ENCODE assay signal across 24 cellular contexts in genomic region chr1:27503033-27503432, GRCh38. TPM values are rescaled to one million over a fixed set of nuclear protein-coding genes. Genes with fewer than 3 reads are reported as not detected.
A peak's percentile ranks its signal among the peaks of the same experiment; 100 is the strongest.
DNase-seq lines count a peak whose midpoint lies in the region; ATAC-seq and TF ChIP-seq lines count a peak whose summit lies in the region.
"Had no signal": no experiment of that assay in that cellular context is flagged by ENCODE, and none has a peak within 500 bp of the region (broad histone marks: within the 10 kb centered on the region; RNA-seq: fewer than 3 reads in every experiment).

No MANE protein-coding gene starts in this region.

- POLR2A ChIA-PET in MCF 10A (lab: Yijun Ruan, JAX), result interaction anchor here (0.5 to 1.3 kb wide), 3 partner anchors 13 to 217 kb away, joined by 3 to 5 read pairs (median 3); partner anchors contain the start of gene WASF2

- H3K36me3 ChIP-seq in breast epithelium, result no peaks in the 10 kb centered on the region
- no peaks in the 10 kb centered on the region for H3K36me3 ChIP-seq in esophagus (ENCODE audit: control insufficient read depth in 2 of 2, insufficient read depth in 2 of 2, low read length in 1 of 2)
- H3K36me3 ChIP-seq in osteoblast (ENCODE audit: insufficient read depth, low read length), result no peaks in the 10 kb centered on the region
- H3K36me3 ChIP-seq: suprapubic skin had no signal

- no peak overlapping the region for H3K4me3 ChIP-seq in breast epithelium
- no peak overlapping the region for H3K4me3 ChIP-seq in esophagus (ENCODE audit: low read depth in 1 of 2, low read length in 2 of 2)
- no peak overlapping the region for H3K4me3 ChIP-seq in osteoblast (ENCODE audit: insufficient read depth, low read length)
- H3K4me3 ChIP-seq: SK-N-MC, suprapubic skin had no signal

- intact Hi-C loops in breast epithelium (cut with DNase I; ENCODE audit: low total_unique reads), result no loop called here
- intact Hi-C loops in MCF 10A (cut with micrococcal nuclease), result no loop called here

- DNase-seq in breast epithelium (ENCODE audit: low spot score in 2 of 2) (no peak), MCF 10A (ENCODE audit: unreplicated experiment) (no peak), osteoblast (ENCODE audit: insufficient read length, low spot score, missing footprints) (peak; percentile 9), type B pancreatic cell (ENCODE audit: extremely low spot score, unreplicated experiment) (no peak), NCI-H524 (lab: John Stamatoyannopoulos, UW) (no peak), NCI-H1694 treated with DMSO at 0.1 percent for 48 hours (lab: John Stamatoyannopoulos, UW) (no peak), omental fat pad (ENCODE audit: low spot score) (no peak)
- DNase-seq: activated CD4-positive, alpha-beta T cell treated with anti-CD3 and anti-CD28 coated beads for 48 hours; activated naive CD4-positive, alpha-beta T cell treated with anti-CD3 and anti-CD28 coated beads, Interleukin-2, amount 50 U/mL, for 16 hours; activated T-cell treated with anti-CD3 and anti-CD28 coated beads for 4 hours; effector memory CD8-positive, alpha-beta T cell; HFFc6; IMR-90; MV-4-11; naive thymus-derived CD4-positive, alpha-beta T cell; NCI-H2029 treated with DMSO at 0.1 percent for 48 hours; NCI-H510A treated with DMSO at 0.1 percent for 48 hours; PC-3; stimulated activated CD4-positive, alpha-beta T cell treated with anti-CD3 and anti-CD28 coated beads, Interleukin-2, amount 100 ng/mL, for 24 hours had no signal

- H3K9me3 Mint-ChIP-seq in MCF 10A (ENCODE audit: unreplicated experiment), result no peaks in the 10 kb centered on the region
- no peaks in the 10 kb centered on the region for H3K9me3 Mint-ChIP-seq in type B pancreatic cell
- H3K9me3 Mint-ChIP-seq: effector memory CD8-positive, alpha-beta T cell; HFFc6 had no signal

- H3K27ac ChIP-seq in breast epithelium (peak overlapping the region; percentile 92 to 100), esophagus (ENCODE audit: low read depth in 2 of 2, low read length in 1 of 2) (peak overlapping the region; percentile 20 to 60), osteoblast (ENCODE audit: low read depth, low read length) (no peak overlapping the region)
- H3K27ac ChIP-seq: C4-2B had no signal

- no peak for TF ChIP-seq POLR2A in breast epithelium (IDR thresholded peaks at IDR 0.05)

- 82 to 85% methylated on average over 2 of the region's 2 CpGs for WGBS in esophagus, 2 donors

- H3K27me3 Mint-ChIP-seq in MCF 10A (ENCODE audit: insufficient read depth, unreplicated experiment) (no peaks in the 10 kb centered on the region), type B pancreatic cell (no peaks in the 10 kb centered on the region)

- BruUV-seq in MCF 10A (replicated peaks; lab: Mats Ljungman, UMichigan), result no TSS peak

- H2AFZ ChIP-seq in osteoblast (ENCODE audit: low read length), result peak overlapping the region; percentile 41

- no peaks in the 10 kb centered on the region for H3K36me3 Mint-ChIP-seq in MCF 10A (ENCODE audit: insufficient read depth, unreplicated experiment)
- no peaks in the 10 kb centered on the region for H3K36me3 Mint-ChIP-seq in type B pancreatic cell
- H3K36me3 Mint-ChIP-seq: naive thymus-derived CD4-positive, alpha-beta T cell had no signal

- no peak overlapping the region for H3K4me2 ChIP-seq in osteoblast (ENCODE audit: insufficient read depth, low read length)

- H3K27ac Mint-ChIP-seq in MCF 10A (ENCODE audit: low read depth, unreplicated experiment) (no peak overlapping the region), type B pancreatic cell (peak overlapping the region; percentile 89)

- H3K4me1 Mint-ChIP-seq in MCF 10A (ENCODE audit: insufficient read depth, unreplicated experiment) (peaks cover 11% of the 10 kb centered on the region), type B pancreatic cell (ENCODE audit: unreplicated experiment) (peaks cover 23% of the 10 kb centered on the region)

- ATAC-seq in omental fat pad (ENCODE audit: low FRiP score), result no peak
- ATAC-seq: effector memory CD8-positive, alpha-beta T cell; left lobe of liver; naive thymus-derived CD4-positive, alpha-beta T cell; PC-3 had no signal

- no peaks in the 10 kb centered on the region for H3K27me3 ChIP-seq in breast epithelium
- H3K27me3 ChIP-seq in esophagus (ENCODE audit: control insufficient read depth in 1 of 2, insufficient read depth in 2 of 2, low read length in 2 of 2), result no peaks in the 10 kb centered on the region
- H3K27me3 ChIP-seq in osteoblast (ENCODE audit: insufficient read depth, low read length), result no peaks in the 10 kb centered on the region
- H3K27me3 ChIP-seq: suprapubic skin had no signal

- CTCF ChIA-PET in MCF 10A (lab: Yijun Ruan, JAX), result interaction anchor here (0.6 kb wide), 1 partner anchor 622 kb away, joined by 3 read pairs; no protein-coding TSS in a partner anchor

- TF ChIP-seq CTCF in breast epithelium (IDR thresholded peaks at IDR 0.05), result no peak
- no peak for TF ChIP-seq CTCF in MCF 10A (IDR thresholded peaks at IDR 0.05; ENCODE audit: unreplicated experiment)
- no peak for TF ChIP-seq CTCF in osteoblast (IDR thresholded peaks at IDR 0.05; ENCODE audit: extremely low read depth, low read depth, low read length)
- TF ChIP-seq CTCF in type B pancreatic cell (conservative IDR thresholded peaks at IDR 0.05), result no peak
- no peak for TF ChIP-seq CTCF in omental fat pad (IDR thresholded peaks at IDR 0.05)

- H3K79me2 ChIP-seq in osteoblast (ENCODE audit: insufficient read depth, low read length), result no peaks in the 10 kb centered on the region

- H3K4me3 Mint-ChIP-seq in MCF 10A (ENCODE audit: unreplicated experiment) (no peak overlapping the region), type B pancreatic cell (peak overlapping the region; percentile 64)
- H3K4me3 Mint-ChIP-seq: effector memory CD8-positive, alpha-beta T cell; HFFc6; naive thymus-derived CD4-positive, alpha-beta T cell had no signal

- H3K9me3 ChIP-seq in breast epithelium, result no peaks in the 10 kb centered on the region
- H3K9me3 ChIP-seq in esophagus (ENCODE audit: control insufficient read depth in 2 of 2, insufficient read depth in 1 of 2, low read depth in 1 of 2, low read length in 1 of 2), result no peaks in the 10 kb centered on the region
- H3K9me3 ChIP-seq in osteoblast (ENCODE audit: low read depth, low read length), result no peaks in the 10 kb centered on the region
- H3K9me3 ChIP-seq: suprapubic skin had no signal

- no peaks in the 10 kb centered on the region for H4K20me1 ChIP-seq in osteoblast (ENCODE audit: insufficient read depth, low read length)

- H3K4me1 ChIP-seq in breast epithelium (peaks cover 19 to 21% of the 10 kb centered on the region in 2 donors), esophagus (ENCODE audit: control insufficient read depth in 2 of 2, insufficient read depth in 2 of 2, low read length in 1 of 2) (peaks cover 0 to 8% of the 10 kb centered on the region in 2 donors), osteoblast (ENCODE audit: insufficient read depth, low read length) (peaks cover 18% of the 10 kb centered on the region)

RNA-seq across cellular contexts. Expression of gene WASF2, which starts 13.1 kb away (rescaled TPM):
- total RNA-seq in breast epithelium (10 to 100 TPM; 41.6 to 93.5 (median 43.2) TPM), MCF 10A (2022) (131 and 154 TPM in 2 replicates), osteoblast (24.5 and 24.6 TPM in 2 replicates), type B pancreatic cell (ENCODE audit: low replicate concordance) (113 and 123 TPM in 2 replicates), omental fat pad (10 to 100 TPM; 43.4 to 87.8 (median 60.5) TPM)
- 10 to 100 TPM; 47.8 TPM for polyA plus RNA-seq in esophagus
